In the genomic region with DNA sequence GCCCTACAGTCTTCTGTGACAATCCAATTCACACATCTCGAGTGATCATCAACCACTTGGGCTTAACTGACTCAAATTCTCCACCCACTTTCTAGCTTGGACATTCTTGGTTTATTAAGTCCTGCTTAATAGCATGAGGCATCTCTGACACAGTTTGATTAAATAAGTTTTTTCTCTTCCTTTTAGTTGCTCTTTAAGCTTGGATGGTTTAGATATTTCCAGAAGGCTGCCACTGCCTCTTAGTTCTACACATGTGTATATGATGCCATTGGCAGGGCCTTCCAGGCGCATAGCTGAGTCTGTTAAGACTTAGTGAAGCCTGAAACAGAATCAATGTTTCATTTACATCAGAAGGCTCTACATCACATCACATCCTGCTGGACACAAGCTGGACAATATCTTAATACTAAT, we compare ENCODE assay signal across 26 cellular contexts. TPM values are rescaled to one million over a fixed set of nuclear protein-coding genes. Genes with fewer than 3 reads are reported as not detected.
A peak's percentile ranks its signal among the peaks of the same experiment; 100 is the strongest.
DNase-seq lines count a peak whose midpoint lies in the region; ATAC-seq and TF ChIP-seq lines count a peak whose summit lies in the region.
"Had no signal": no experiment of that assay in that cellular context is flagged by ENCODE, and none has a peak within 500 bp of the region (broad histone marks: within the 10 kb centered on the region; RNA-seq: fewer than 3 reads in every experiment).

No MANE protein-coding gene starts in this region.

- H2BK120ac ChIP-seq in mesendoderm (ENCODE audit: low read depth, low read length) (no peak overlapping the region), trophoblast cell (ENCODE audit: insufficient read depth, low read length, poor library complexity) (no peak overlapping the region)

- no peak overlapping the region for H2BK12ac ChIP-seq in trophoblast cell (ENCODE audit: low read length)

- peak overlapping the region; percentile 48 for H3K4me3 ChIP-seq in GM23248
- no peak overlapping the region for H3K4me3 ChIP-seq in fibroblast of mammary gland (ENCODE audit: control insufficient read depth, low read depth, low read length)
- H3K4me3 ChIP-seq in mesendoderm (ENCODE audit: low read length): no peak overlapping the region
- no peak overlapping the region for H3K4me3 ChIP-seq in trophoblast cell (ENCODE audit: low read depth, low read length)
- H3K4me3 ChIP-seq: BLaER1, GM12878, upper lobe of right lung had no signal

- peak; percentile 60 for ATAC-seq in SK-N-SH treated with all-trans-retinoic acid at 6 μM for 48 hours
- ATAC-seq: activated T-helper 17 cell treated with anti-CD3 and anti-CD28 coated beads, Interleukin-2, amount 50 U/mL, for 72 hours; GM12878; Right ventricle myocardium inferior; upper lobe of right lung had no signal

- H3K4ac ChIP-seq in mesendoderm (ENCODE audit: low read depth, low read length) (no peak overlapping the region), trophoblast cell (ENCODE audit: low read depth, low read length) (no peak overlapping the region)

- H3K9me3 ChIP-seq in GM23248 (ENCODE audit: low read depth) (no peaks in the 10 kb centered on the region), trophoblast cell (ENCODE audit: insufficient read depth, low read depth, low read length) (no peaks in the 10 kb centered on the region)
- H3K9me3 ChIP-seq: BLaER1, upper lobe of right lung had no signal

- H3K9me2 ChIP-seq in GM23248 (ENCODE audit: insufficient read depth): no peaks in the 10 kb centered on the region

- in situ Hi-C loops in GM23248 (cut with MboI): no loop called here

- H4K20me1 ChIP-seq in GM23248 (ENCODE audit: insufficient read depth): no peaks in the 10 kb centered on the region
- H4K20me1 ChIP-seq: BLaER1 had no signal

- H3K27ac ChIP-seq in GM23248 (peak overlapping the region; percentile 75), mesendoderm (ENCODE audit: low read depth, low read length) (no peak overlapping the region), trophoblast cell (ENCODE audit: low read depth, low read length) (no peak overlapping the region)
- H3K27ac ChIP-seq: BLaER1, brain microvascular endothelial cell, upper lobe of right lung had no signal

- DNase-seq in GM23248 (peak; percentile 67), fibroblast of mammary gland (ENCODE audit: low read depth) (peak; percentile 41), retina (peak; percentile 30), mesendoderm (no peak), NCI-H226 (no peak), trophoblast cell (no peak), SW480 (ENCODE audit: low spot score) (no peak)
- DNase-seq: activated B cell treated with CpG ODN at 0.5 μM for 24 hours; activated CD4-positive, alpha-beta T cell treated with anti-CD3 and anti-CD28 coated beads, Interleukin-2, amount 50 U/mL, for 4 hours; activated CD8-positive, alpha-beta memory T cell treated with anti-CD3 and anti-CD28 coated beads, Interleukin-2, amount 50 U/mL, for 4 hours; activated naive CD8-positive, alpha-beta T cell treated with anti-CD3 and anti-CD28 coated beads, Interleukin-2, amount 10 ng/mL, durations not matched to agents 7 days and 5 days; effector CD8-positive, alpha-beta T cell; islet precursor cell; NCI-H1105 treated with DMSO at 0.1 percent for 48 hours; NCI-H2029; NCI-H345; NCI-H774; stimulated activated CD4-positive, alpha-beta T cell treated with anti-CD3 and anti-CD28 coated beads, Interleukin-1b, Interleukin-23, amount 100 ng/mL, for 48 hours; T1000; upper lobe of right lung had no signal

- H4K12ac ChIP-seq in trophoblast cell (ENCODE audit: low read depth, low read length): no peak overlapping the region

- H3K9ac ChIP-seq in GM23248 (peak overlapping the region; percentile 51), mesendoderm (ENCODE audit: low read length) (no peak overlapping the region), trophoblast cell (ENCODE audit: low read length) (no peak overlapping the region)
- H3K9ac ChIP-seq: BLaER1 had no signal

- H3K4me2 ChIP-seq in GM23248 (ENCODE audit: unreplicated experiment) (peak overlapping the region; percentile 75), mesendoderm (ENCODE audit: low read length) (no peak overlapping the region), trophoblast cell (ENCODE audit: low read length) (no peak overlapping the region)
- H3K4me2 ChIP-seq: BLaER1 had no signal

- H3K27me3 ChIP-seq in GM23248 (replicated peaks; ENCODE audit: insufficient read depth) (no peaks in the 10 kb centered on the region), mesendoderm (ENCODE audit: insufficient read depth, low read length, poor library complexity) (no peaks in the 10 kb centered on the region), trophoblast cell (ENCODE audit: insufficient read depth, low read length) (no peaks in the 10 kb centered on the region)
- H3K27me3 ChIP-seq: BLaER1, brain microvascular endothelial cell, upper lobe of right lung had no signal

- H4K91ac ChIP-seq in trophoblast cell (ENCODE audit: low read depth, low read length): no peak overlapping the region

- H3K36me3 ChIP-seq in GM23248 (ENCODE audit: low read depth) (no peaks in the 10 kb centered on the region), mesendoderm (ENCODE audit: control insufficient read depth, insufficient read depth, low read length) (no peaks in the 10 kb centered on the region), trophoblast cell (ENCODE audit: control insufficient read depth in 1 of 2, insufficient read depth in 2 of 2, low read length in 2 of 2) (no peaks in the 10 kb centered on the region)
- H3K36me3 ChIP-seq: BLaER1, brain microvascular endothelial cell, upper lobe of right lung had no signal

- H3K18ac ChIP-seq in mesendoderm (ENCODE audit: low read length) (no peak overlapping the region), trophoblast cell (ENCODE audit: low read length) (no peak overlapping the region)

- peaks cover 57% of the 10 kb centered on the region for H3F3A ChIP-seq in GM23248 (ENCODE audit: insufficient read depth)

- no peak overlapping the region for H4K8ac ChIP-seq in mesendoderm (ENCODE audit: low read depth, low read length)
- no peak overlapping the region for H4K8ac ChIP-seq in trophoblast cell (ENCODE audit: low read depth, low read length)

- 45 to 49% methylated on average over 2 of the region's 2 CpGs for WGBS in GM23248 (ENCODE audit: low coverage in 1 of 2, low lambda C conversion rate in 2 of 2, missing lambda C conversion rate in 2 of 2), 2 experiments
- WGBS in mesendoderm (ENCODE audit: extremely low coverage, insufficient coverage, low lambda C conversion rate): no CpG with 5 or more reads among the region's 2 CpGs
- no CpG with 5 or more reads among the region's 2 CpGs for WGBS in trophoblast cell (ENCODE audit: extremely low coverage, insufficient coverage, insufficient read length)

- no peak overlapping the region for H2BK5ac ChIP-seq in mesendoderm (ENCODE audit: low read length)
- H2BK5ac ChIP-seq in trophoblast cell (ENCODE audit: low read depth, low read length, poor library complexity): no peak overlapping the region

- H2AK5ac ChIP-seq in mesendoderm (ENCODE audit: low read length): no peak overlapping the region
- H2AK5ac ChIP-seq in trophoblast cell (ENCODE audit: low read length): no peak overlapping the region

- no peak for TF ChIP-seq CTCF in fibroblast of mammary gland (conservative IDR thresholded peaks at IDR 0.05; ENCODE audit: control insufficient read depth, insufficient read depth, low read depth, low read length)

- H3K23ac ChIP-seq in mesendoderm (ENCODE audit: low read length) (no peak overlapping the region), trophoblast cell (ENCODE audit: low read length) (no peak overlapping the region)

- H3K56ac ChIP-seq in mesendoderm (ENCODE audit: low read length): no peak overlapping the region

- no peak overlapping the region for H2BK15ac ChIP-seq in mesendoderm (replicated peaks; ENCODE audit: low read depth)

- H3K79me1 ChIP-seq in mesendoderm (ENCODE audit: low read length) (no peaks in the 10 kb centered on the region), trophoblast cell (ENCODE audit: low read length) (no peaks in the 10 kb centered on the region)

- H3K4me1 ChIP-seq in GM23248 (ENCODE audit: insufficient read depth) (peaks cover 58% of the 10 kb centered on the region), mesendoderm (ENCODE audit: control insufficient read depth, low read depth, low read length) (peaks cover 2% of the 10 kb centered on the region), trophoblast cell (ENCODE audit: control insufficient read depth in 1 of 2, insufficient read depth in 2 of 2, low read length in 2 of 2) (peaks cover 0 to 2% of the 10 kb centered on the region in 2 experiments)
- H3K4me1 ChIP-seq: BLaER1, upper lobe of right lung had no signal

- H3K79me2 ChIP-seq in GM23248 (ENCODE audit: insufficient read depth) (peaks cover 70% of the 10 kb centered on the region), mesendoderm (ENCODE audit: control insufficient read depth, insufficient read depth, low read length) (no peaks in the 10 kb centered on the region), trophoblast cell (ENCODE audit: control insufficient read depth, insufficient read depth, low read length, poor library complexity) (no peaks in the 10 kb centered on the region)

- no peak overlapping the region for H3K14ac ChIP-seq in trophoblast cell (ENCODE audit: low read length)

- peak overlapping the region; percentile 20 for H2AFZ ChIP-seq in GM23248
- no peak overlapping the region for H2AFZ ChIP-seq in trophoblast cell (ENCODE audit: insufficient read depth, low read length, poor library complexity)

- H4K5ac ChIP-seq in mesendoderm (ENCODE audit: low read length): no peak overlapping the region

TF ChIP-seq in SK-N-SH treated with all-trans-retinoic acid at 6 μM for 48 hours, 23 proteins besides CTCF, POLR2A, EP300 and RAD21:
- TF ChIP-seq OSR1 (CRISPR knock-in tag; IDR thresholded peaks at IDR 0.05): no peak

RNA-seq across cellular contexts. Expression of a gene that starts 24.3 kb away (rescaled TPM):
- total RNA-seq in GM23248 (2014; rRNA removed; shearing (Covaris generic)): 34.0 and 44.0 TPM in 2 replicates
- 35.3 and 36.8 TPM in 2 replicates for polyA plus RNA-seq in GM23248 (2016; fragmentation: Nextera tagmentation; extraction: Ambion mirVana)
- 4.3 TPM for polyA plus RNA-seq in mesendoderm (2013, experiment 1 of 2)
- polyA plus RNA-seq in mesendoderm (2013, experiment 2 of 2): 4.6 TPM
- polyA plus RNA-seq in trophoblast cell (2013): 2.3 and 2.5 TPM in 2 replicates
- total RNA-seq: activated B cell treated with CpG ODN at 0.5 μM for 24 hours; activated naive CD8-positive, alpha-beta T cell treated with anti-CD3 and anti-CD28 coated beads, Interleukin-2, amount 10 ng/mL, durations not matched to agents 7 days and 5 days; activated T-helper 17 cell treated with anti-CD3 and anti-CD28 coated beads, Interleukin-2, amount 50 U/mL, for 72 hours had no signal

Comparison
In these comparisons a context has a peak if more than half of its experiments do, and no peak if none do; other contexts are left out.
1. DNase-seq: peak in GM23248 (single experiment), fibroblast of mammary gland (single experiment) and retina (single experiment); none in mesendoderm (single experiment), NCI-H226 (single experiment), trophoblast cell (0 of 2) and SW480 (single experiment).